1 cellular context compared by ENCODE assay signal in the genomic region with DNA sequence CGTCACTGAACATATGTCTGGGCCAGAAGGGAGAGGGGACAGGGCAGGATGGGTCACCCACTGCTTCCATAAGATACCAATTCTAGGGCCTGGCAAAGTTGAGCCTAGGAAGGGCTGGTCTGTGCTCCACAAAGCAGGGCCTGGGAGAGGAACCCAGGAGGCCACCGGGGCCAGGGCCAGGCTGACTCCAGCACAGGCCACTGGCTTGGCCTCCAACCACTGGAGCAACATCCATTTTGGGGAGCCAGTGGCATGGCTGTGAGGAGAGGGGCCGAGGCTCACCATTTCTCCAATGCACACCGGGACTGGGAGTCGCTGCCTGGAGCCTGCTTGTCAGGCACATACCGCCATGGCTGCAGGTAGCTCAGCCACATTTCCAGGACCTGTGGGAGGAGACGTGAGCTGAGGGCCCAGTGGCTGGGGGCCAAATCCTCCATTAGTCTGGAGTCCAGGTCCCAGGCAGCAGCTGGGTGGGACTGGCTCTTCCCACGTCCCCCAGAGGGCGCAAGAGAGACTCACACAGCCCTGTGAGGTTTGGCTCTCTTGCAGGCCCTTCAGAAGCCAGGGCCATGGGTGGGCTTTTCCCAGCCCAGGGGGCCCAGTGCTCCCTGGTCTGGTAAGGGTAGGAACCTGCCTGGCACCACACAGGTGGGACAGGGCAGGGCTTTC.
TF ChIP-seq lines count a peak whose summit lies in the region.

No MANE protein-coding gene starts in this region.

TF ChIP-seq in K562, 482 proteins besides CTCF, POLR2A, EP300 and RAD21 (continued from another document):
- TF ChIP-seq SMC3 (conservative IDR thresholded peaks at IDR 0.05; ENCODE audit: insufficient read depth, low read depth, low read length), result peak; percentile 57
- TF ChIP-seq ARID4B (CRISPR knock-in tag; IDR thresholded peaks at IDR 0.05), result no peak
- no peak for TF ChIP-seq NR1H2 (CRISPR knock-in tag; IDR thresholded peaks at IDR 0.05)
- no peak for TF ChIP-seq RBM22 (IDR thresholded peaks at IDR 0.05; ENCODE audit: low read depth, low read length, poor library complexity, severe bottlenecking)
- TF ChIP-seq DDX20 (tag; IDR thresholded peaks at IDR 0.05; ENCODE audit: low read depth), result no peak
- TF ChIP-seq NUFIP1 (IDR thresholded peaks at IDR 0.05; ENCODE audit: partially characterized antibody), result no peak
- peak; percentile 32 for TF ChIP-seq NFIC (IDR thresholded peaks at IDR 0.05)
- TF ChIP-seq, protein P1, sequence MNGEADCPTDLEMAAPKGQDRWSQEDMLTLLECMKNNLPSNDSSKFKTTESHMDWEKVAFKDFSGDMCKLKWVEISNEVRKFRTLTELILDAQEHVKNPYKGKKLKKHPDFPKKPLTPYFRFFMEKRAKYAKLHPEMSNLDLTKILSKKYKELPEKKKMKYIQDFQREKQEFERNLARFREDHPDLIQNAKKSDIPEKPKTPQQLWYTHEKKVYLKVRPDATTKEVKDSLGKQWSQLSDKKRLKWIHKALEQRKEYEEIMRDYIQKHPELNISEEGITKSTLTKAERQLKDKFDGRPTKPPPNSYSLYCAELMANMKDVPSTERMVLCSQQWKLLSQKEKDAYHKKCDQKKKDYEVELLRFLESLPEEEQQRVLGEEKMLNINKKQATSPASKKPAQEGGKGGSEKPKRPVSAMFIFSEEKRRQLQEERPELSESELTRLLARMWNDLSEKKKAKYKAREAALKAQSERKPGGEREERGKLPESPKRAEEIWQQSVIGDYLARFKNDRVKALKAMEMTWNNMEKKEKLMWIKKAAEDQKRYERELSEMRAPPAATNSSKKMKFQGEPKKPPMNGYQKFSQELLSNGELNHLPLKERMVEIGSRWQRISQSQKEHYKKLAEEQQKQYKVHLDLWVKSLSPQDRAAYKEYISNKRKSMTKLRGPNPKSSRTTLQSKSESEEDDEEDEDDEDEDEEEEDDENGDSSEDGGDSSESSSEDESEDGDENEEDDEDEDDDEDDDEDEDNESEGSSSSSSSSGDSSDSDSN (IDR thresholded peaks at IDR 0.05; ENCODE audit: borderline replicate concordance in 1 of 2, low read depth in 2 of 2, low read length in 2 of 2), result no peak
- TF ChIP-seq C11orf30 (IDR thresholded peaks at IDR 0.05; ENCODE audit: low read depth), result no peak
- TF ChIP-seq ELF2 (CRISPR knock-in tag; IDR thresholded peaks at IDR 0.05), result no peak
- TF ChIP-seq SMARCB1 (IDR thresholded peaks at IDR 0.05; ENCODE audit: insufficient read length, low read depth), result no peak
- TF ChIP-seq STAG1 (CRISPR knock-in tag; IDR thresholded peaks at IDR 0.05; ENCODE audit: borderline replicate concordance), result no peak
- TF ChIP-seq ILK (tag; IDR thresholded peaks at IDR 0.05; ENCODE audit: borderline replicate concordance, low read depth), result no peak
- TF ChIP-seq U2AF1 (optimal IDR thresholded peaks at IDR 0.05; ENCODE audit: low read depth, low read length), result no peak
- TF ChIP-seq ZNF592 (IDR thresholded peaks at IDR 0.05), result no peak
- TF ChIP-seq, protein P2, sequence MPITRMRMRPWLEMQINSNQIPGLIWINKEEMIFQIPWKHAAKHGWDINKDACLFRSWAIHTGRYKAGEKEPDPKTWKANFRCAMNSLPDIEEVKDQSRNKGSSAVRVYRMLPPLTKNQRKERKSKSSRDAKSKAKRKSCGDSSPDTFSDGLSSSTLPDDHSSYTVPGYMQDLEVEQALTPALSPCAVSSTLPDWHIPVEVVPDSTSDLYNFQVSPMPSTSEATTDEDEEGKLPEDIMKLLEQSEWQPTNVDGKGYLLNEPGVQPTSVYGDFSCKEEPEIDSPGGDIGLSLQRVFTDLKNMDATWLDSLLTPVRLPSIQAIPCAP (CRISPR knock-in tag; IDR thresholded peaks at IDR 0.05; ENCODE audit: borderline replicate concordance), result no peak
- TF ChIP-seq, protein P3, sequence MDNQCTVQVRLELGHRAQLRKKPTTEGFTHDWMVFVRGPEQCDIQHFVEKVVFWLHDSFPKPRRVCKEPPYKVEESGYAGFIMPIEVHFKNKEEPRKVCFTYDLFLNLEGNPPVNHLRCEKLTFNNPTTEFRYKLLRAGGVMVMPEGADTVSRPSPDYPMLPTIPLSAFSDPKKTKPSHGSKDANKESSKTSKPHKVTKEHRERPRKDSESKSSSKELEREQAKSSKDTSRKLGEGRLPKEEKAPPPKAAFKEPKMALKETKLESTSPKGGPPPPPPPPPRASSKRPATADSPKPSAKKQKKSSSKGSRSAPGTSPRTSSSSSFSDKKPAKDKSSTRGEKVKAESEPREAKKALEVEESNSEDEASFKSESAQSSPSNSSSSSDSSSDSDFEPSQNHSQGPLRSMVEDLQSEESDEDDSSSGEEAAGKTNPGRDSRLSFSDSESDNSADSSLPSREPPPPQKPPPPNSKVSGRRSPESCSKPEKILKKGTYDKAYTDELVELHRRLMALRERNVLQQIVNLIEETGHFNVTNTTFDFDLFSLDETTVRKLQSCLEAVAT (IDR thresholded peaks at IDR 0.05), result no peak
- TF ChIP-seq TAF15 (IDR thresholded peaks at IDR 0.05; ENCODE audit: low read depth, low read length), result no peak
- TF ChIP-seq RFX1 (IDR thresholded peaks at IDR 0.05), result no peak
- no peak for TF ChIP-seq SAP30 (IDR thresholded peaks at IDR 0.05; ENCODE audit: borderline replicate concordance, insufficient read depth, low read depth, low read length, poor library complexity, severe bottlenecking)
- TF ChIP-seq GTF2A2 (tag; IDR thresholded peaks at IDR 0.05), result no peak
- TF ChIP-seq ZNF778 (CRISPR knock-in tag; IDR thresholded peaks at IDR 0.05), result no peak
- TF ChIP-seq KAT7 (CRISPR knock-in tag; IDR thresholded peaks at IDR 0.05; ENCODE audit: borderline replicate concordance), result no peak
TF ChIP-seq in K562: peak in this region for 5.
